ENCODE assay signal across 3 cellular contexts in genomic region chr1:187417524-187417923, GRCh38.
TF ChIP-seq lines count a peak whose summit lies in the region.

No MANE protein-coding gene starts in this region.

TF ChIP-seq in Ishikawa, 13 proteins besides CTCF, POLR2A, EP300 and RAD21 (continued from another document):
- TF ChIP-seq, protein P1, sequence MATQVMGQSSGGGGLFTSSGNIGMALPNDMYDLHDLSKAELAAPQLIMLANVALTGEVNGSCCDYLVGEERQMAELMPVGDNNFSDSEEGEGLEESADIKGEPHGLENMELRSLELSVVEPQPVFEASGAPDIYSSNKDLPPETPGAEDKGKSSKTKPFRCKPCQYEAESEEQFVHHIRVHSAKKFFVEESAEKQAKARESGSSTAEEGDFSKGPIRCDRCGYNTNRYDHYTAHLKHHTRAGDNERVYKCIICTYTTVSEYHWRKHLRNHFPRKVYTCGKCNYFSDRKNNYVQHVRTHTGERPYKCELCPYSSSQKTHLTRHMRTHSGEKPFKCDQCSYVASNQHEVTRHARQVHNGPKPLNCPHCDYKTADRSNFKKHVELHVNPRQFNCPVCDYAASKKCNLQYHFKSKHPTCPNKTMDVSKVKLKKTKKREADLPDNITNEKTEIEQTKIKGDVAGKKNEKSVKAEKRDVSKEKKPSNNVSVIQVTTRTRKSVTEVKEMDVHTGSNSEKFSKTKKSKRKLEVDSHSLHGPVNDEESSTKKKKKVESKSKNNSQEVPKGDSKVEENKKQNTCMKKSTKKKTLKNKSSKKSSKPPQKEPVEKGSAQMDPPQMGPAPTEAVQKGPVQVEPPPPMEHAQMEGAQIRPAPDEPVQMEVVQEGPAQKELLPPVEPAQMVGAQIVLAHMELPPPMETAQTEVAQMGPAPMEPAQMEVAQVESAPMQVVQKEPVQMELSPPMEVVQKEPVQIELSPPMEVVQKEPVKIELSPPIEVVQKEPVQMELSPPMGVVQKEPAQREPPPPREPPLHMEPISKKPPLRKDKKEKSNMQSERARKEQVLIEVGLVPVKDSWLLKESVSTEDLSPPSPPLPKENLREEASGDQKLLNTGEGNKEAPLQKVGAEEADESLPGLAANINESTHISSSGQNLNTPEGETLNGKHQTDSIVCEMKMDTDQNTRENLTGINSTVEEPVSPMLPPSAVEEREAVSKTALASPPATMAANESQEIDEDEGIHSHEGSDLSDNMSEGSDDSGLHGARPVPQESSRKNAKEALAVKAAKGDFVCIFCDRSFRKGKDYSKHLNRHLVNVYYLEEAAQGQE (IDR thresholded peaks at IDR 0.05; ENCODE audit: low read depth): no peak

TF ChIP-seq in WTC11, 78 proteins besides CTCF, POLR2A, EP300 and RAD21 (continued from another document):
- no peak for TF ChIP-seq ZSCAN18 (CRISPR knock-in tag; IDR thresholded peaks at IDR 0.05)
- TF ChIP-seq JUN (CRISPR knock-in tag; IDR thresholded peaks at IDR 0.05): no peak
- no peak for TF ChIP-seq ZNF396 (CRISPR knock-in tag; IDR thresholded peaks at IDR 0.05; ENCODE audit: borderline replicate concordance)
- no peak for TF ChIP-seq FOXK1 (CRISPR knock-in tag; IDR thresholded peaks at IDR 0.05)
- TF ChIP-seq HMGA2 (CRISPR knock-in tag; IDR thresholded peaks at IDR 0.05): no peak
- no peak for TF ChIP-seq FOXJ3 (CRISPR knock-in tag; IDR thresholded peaks at IDR 0.05; ENCODE audit: borderline replicate concordance)
- TF ChIP-seq, protein P2, sequence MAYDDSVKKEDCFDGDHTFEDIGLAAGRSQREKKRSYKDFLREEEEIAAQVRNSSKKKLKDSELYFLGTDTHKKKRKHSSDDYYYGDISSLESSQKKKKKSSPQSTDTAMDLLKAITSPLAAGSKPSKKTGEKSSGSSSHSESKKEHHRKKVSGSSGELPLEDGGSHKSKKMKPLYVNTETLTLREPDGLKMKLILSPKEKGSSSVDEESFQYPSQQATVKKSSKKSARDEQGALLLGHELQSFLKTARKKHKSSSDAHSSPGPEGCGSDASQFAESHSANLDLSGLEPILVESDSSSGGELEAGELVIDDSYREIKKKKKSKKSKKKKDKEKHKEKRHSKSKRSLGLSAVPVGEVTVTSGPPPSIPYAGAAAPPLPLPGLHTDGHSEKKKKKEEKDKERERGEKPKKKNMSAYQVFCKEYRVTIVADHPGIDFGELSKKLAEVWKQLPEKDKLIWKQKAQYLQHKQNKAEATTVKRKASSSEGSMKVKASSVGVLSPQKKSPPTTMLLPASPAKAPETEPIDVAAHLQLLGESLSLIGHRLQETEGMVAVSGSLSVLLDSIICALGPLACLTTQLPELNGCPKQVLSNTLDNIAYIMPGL (CRISPR knock-in tag; IDR thresholded peaks at IDR 0.05): no peak
- no peak for TF ChIP-seq ETV6 (CRISPR knock-in tag; IDR thresholded peaks at IDR 0.05)
- TF ChIP-seq, protein P3, sequence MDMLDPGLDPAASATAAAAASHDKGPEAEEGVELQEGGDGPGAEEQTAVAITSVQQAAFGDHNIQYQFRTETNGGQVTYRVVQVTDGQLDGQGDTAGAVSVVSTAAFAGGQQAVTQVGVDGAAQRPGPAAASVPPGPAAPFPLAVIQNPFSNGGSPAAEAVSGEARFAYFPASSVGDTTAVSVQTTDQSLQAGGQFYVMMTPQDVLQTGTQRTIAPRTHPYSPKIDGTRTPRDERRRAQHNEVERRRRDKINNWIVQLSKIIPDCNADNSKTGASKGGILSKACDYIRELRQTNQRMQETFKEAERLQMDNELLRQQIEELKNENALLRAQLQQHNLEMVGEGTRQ (CRISPR knock-in tag; IDR thresholded peaks at IDR 0.05): peak; percentile 57; the same call in 1 of the 2 replicates
- no peak for TF ChIP-seq ZNF317 (CRISPR knock-in tag; IDR thresholded peaks at IDR 0.05; ENCODE audit: borderline replicate concordance, low read depth)

TF ChIP-seq in K562, 482 proteins besides CTCF, POLR2A, EP300 and RAD21 (continued from another document):
- no peak for TF ChIP-seq MXI1 (IDR thresholded peaks at IDR 0.05; ENCODE audit: low read depth, low read length)
- peak; percentile 7 for TF ChIP-seq RBM25 (IDR thresholded peaks at IDR 0.05; ENCODE audit: low read depth, low read length, severe bottlenecking)
- TF ChIP-seq, protein P4, sequence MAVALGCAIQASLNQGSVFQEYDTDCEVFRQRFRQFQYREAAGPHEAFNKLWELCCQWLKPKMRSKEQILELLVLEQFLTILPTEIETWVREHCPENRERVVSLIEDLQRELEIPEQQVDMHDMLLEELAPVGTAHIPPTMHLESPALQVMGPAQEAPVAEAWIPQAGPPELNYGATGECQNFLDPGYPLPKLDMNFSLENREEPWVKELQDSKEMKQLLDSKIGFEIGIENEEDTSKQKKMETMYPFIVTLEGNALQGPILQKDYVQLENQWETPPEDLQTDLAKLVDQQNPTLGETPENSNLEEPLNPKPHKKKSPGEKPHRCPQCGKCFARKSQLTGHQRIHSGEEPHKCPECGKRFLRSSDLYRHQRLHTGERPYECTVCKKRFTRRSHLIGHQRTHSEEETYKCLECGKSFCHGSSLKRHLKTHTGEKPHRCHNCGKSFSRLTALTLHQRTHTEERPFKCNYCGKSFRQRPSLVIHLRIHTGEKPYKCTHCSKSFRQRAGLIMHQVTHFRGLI (CRISPR knock-in tag; IDR thresholded peaks at IDR 0.05): no peak
- TF ChIP-seq, protein P5, sequence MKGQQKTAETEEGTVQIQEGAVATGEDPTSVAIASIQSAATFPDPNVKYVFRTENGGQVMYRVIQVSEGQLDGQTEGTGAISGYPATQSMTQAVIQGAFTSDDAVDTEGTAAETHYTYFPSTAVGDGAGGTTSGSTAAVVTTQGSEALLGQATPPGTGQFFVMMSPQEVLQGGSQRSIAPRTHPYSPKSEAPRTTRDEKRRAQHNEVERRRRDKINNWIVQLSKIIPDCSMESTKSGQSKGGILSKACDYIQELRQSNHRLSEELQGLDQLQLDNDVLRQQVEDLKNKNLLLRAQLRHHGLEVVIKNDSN (CRISPR knock-in tag; IDR thresholded peaks at IDR 0.05): peak; percentile 30; the same call in 1 of the 2 replicates
- TF ChIP-seq MNT (conservative IDR thresholded peaks at IDR 0.05): no peak
- TF ChIP-seq ZNF134 (CRISPR knock-in tag; conservative IDR thresholded peaks at IDR 0.05): no peak
